Comparison of ENCODE assay signal across 1 cellular context in genomic region chr16:30066882-30067583, GRCh38.
A peak's percentile ranks its signal among the peaks of the same experiment; 100 is the strongest.
TF ChIP-seq lines count a peak whose summit lies in the region.

No MANE protein-coding gene starts in this region.

TF ChIP-seq in HepG2, 621 proteins besides CTCF, POLR2A, EP300 and RAD21 (continued from another document and continues in another):
- no peak for TF ChIP-seq AFF4 (CRISPR knock-in tag; IDR thresholded peaks at IDR 0.05)
- peak; percentile 19 for TF ChIP-seq RBM22 (optimal IDR thresholded peaks at IDR 0.05; ENCODE audit: low read length)
- TF ChIP-seq THAP7 (CRISPR knock-in tag; IDR thresholded peaks at IDR 0.05), result peak; percentile 59; the same call in 1 of the 2 replicates
- TF ChIP-seq ZNF567 (CRISPR knock-in tag; IDR thresholded peaks at IDR 0.05; ENCODE audit: borderline replicate concordance), result 0 out of 2 replicates have a peak, but pooled peaks have one; percentile 55
- peak; percentile 64 for TF ChIP-seq AGO2 (optimal IDR thresholded peaks at IDR 0.05; ENCODE audit: low read depth, low read length)
- no peak for TF ChIP-seq FOXP4 (CRISPR knock-in tag; IDR thresholded peaks at IDR 0.05)
- no peak for TF ChIP-seq LCORL (IDR thresholded peaks at IDR 0.05)
- TF ChIP-seq LCORL (CRISPR knock-in tag; IDR thresholded peaks at IDR 0.05), result no peak
- TF ChIP-seq MEF2D (CRISPR knock-in tag; IDR thresholded peaks at IDR 0.05), result peak; percentile 22; the same call in 1 of the 2 replicates
- no peak for TF ChIP-seq ZFYVE20 (CRISPR knock-in tag; IDR thresholded peaks at IDR 0.05; ENCODE audit: borderline replicate concordance, low read depth)
- TF ChIP-seq ZNF451 (CRISPR knock-in tag; IDR thresholded peaks at IDR 0.05), result peak; percentile 57; the same call in 1 of the 2 replicates
- TF ChIP-seq ZNF674 (CRISPR knock-in tag; IDR thresholded peaks at IDR 0.05; ENCODE audit: low read depth), result 0 out of 2 replicates have a peak, but pooled peaks have one; percentile 41
- TF ChIP-seq NRL (CRISPR knock-in tag; IDR thresholded peaks at IDR 0.05; ENCODE audit: borderline replicate concordance), result peak; percentile 60
- peak; percentile 85 for TF ChIP-seq ZBTB38 (CRISPR knock-in tag; IDR thresholded peaks at IDR 0.05)
- TF ChIP-seq ZNF547 (CRISPR knock-in tag; IDR thresholded peaks at IDR 0.05), result no peak
- peak; percentile 69 for TF ChIP-seq RBFOX2 (IDR thresholded peaks at IDR 0.05; ENCODE audit: low read depth, low read length)
- peak; percentile 48; the same call in 1 of the 2 replicates for TF ChIP-seq ZBTB20 (CRISPR knock-in tag; IDR thresholded peaks at IDR 0.05; ENCODE audit: borderline replicate concordance, low read depth)
- TF ChIP-seq HOXD1 (CRISPR knock-in tag; IDR thresholded peaks at IDR 0.05), result 0 out of 2 replicates have a peak, but pooled peaks have one; percentile 24
- TF ChIP-seq HNF1B (CRISPR knock-in tag; IDR thresholded peaks at IDR 0.05), result peak; percentile 26; the same call in 1 of the 2 replicates
- TF ChIP-seq ZNF782 (CRISPR knock-in tag; IDR thresholded peaks at IDR 0.05; ENCODE audit: borderline replicate concordance), result 0 out of 2 replicates have a peak, but pooled peaks have one; percentile 13
- no peak for TF ChIP-seq ZNF484 (CRISPR knock-in tag; IDR thresholded peaks at IDR 0.05; ENCODE audit: borderline replicate concordance, low read depth)
- TF ChIP-seq POLR2AphosphoS2 (IDR thresholded peaks at IDR 0.05; ENCODE audit: low read depth, low read length), result 0 out of 2 replicates have a peak, but pooled peaks have one; percentile 45
- no peak for TF ChIP-seq POGK (CRISPR knock-in tag; conservative IDR thresholded peaks at IDR 0.05)
- TF ChIP-seq TOPORS (CRISPR knock-in tag; IDR thresholded peaks at IDR 0.05), result no peak
- TF ChIP-seq ZNF296 (CRISPR knock-in tag; conservative IDR thresholded peaks at IDR 0.05), result 0 out of 2 replicates have a peak, but pooled peaks have one; percentile 27
- peak; percentile 40; the same call in 1 of the 2 replicates for TF ChIP-seq LBX2 (CRISPR knock-in tag; IDR thresholded peaks at IDR 0.05; ENCODE audit: borderline replicate concordance)
- TF ChIP-seq ZNF430 (CRISPR knock-in tag; IDR thresholded peaks at IDR 0.05), result 0 out of 2 replicates have a peak, but pooled peaks have one; percentile 65
- peak; percentile 9; the same call in 1 of the 2 replicates for TF ChIP-seq PITX1 (CRISPR knock-in tag; IDR thresholded peaks at IDR 0.05)
- TF ChIP-seq THRA (CRISPR knock-in tag; IDR thresholded peaks at IDR 0.05; ENCODE audit: borderline replicate concordance), result no peak
- peak; percentile 23; the same call in 1 of the 2 replicates for TF ChIP-seq SRY (CRISPR knock-in tag; IDR thresholded peaks at IDR 0.05)
- peak; percentile 68; the same call in 1 of the 2 replicates for TF ChIP-seq ZNF839 (CRISPR knock-in tag; IDR thresholded peaks at IDR 0.05; ENCODE audit: borderline replicate concordance)
- TF ChIP-seq ZNF687 (CRISPR knock-in tag; IDR thresholded peaks at IDR 0.05), result peak; percentile 60
- no peak for TF ChIP-seq ZBTB39 (CRISPR knock-in tag; IDR thresholded peaks at IDR 0.05)
- 0 out of 2 replicates have a peak, but pooled peaks have one; percentile 38 for TF ChIP-seq ZNF329 (CRISPR knock-in tag; IDR thresholded peaks at IDR 0.05; ENCODE audit: low read depth)
- 0 out of 2 replicates have a peak, but pooled peaks have one; percentile 18 for TF ChIP-seq ZNF280D (CRISPR knock-in tag; IDR thresholded peaks at IDR 0.05)
